In the genomic region with DNA sequence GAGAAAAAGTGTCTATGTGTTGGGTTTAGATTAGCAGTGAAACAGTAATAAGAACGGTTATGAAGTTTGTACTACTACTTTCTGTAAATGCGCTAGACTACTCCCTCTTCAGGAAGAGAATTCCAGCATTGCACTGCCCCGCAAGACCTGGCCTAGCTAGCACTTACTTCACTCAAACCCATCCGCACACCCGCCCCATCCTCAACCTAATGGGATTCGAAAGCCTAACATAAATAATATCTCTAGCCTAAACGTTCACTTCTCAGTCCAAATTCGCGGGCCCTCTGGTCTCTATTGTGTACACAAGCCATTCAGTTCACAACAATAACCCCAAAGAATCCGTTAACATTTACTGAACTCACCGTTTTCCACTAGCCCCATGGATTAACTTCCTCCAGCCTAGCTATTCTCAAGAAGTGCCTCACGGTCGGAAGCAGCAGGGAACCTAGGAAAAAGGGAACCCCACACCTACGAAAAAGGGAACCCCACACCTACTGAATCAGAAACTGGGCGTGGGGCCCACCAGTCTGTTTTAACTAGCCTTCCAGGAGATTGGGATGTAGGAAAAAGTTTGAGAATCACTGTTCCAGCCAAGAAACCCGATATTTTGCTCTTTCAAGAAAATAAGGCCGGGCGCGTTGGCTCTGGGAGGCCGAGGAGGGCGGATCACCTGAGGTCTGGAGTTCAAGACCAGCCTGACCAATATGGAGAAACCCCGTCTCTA, we compare ENCODE assay signal across 1 cellular context.
TF ChIP-seq lines count a peak whose summit lies in the region.

No MANE protein-coding gene starts in this region.

TF ChIP-seq in K562, 482 proteins besides CTCF, POLR2A, EP300 and RAD21 (continued from another document and continues in another):
- TF ChIP-seq, protein P1, sequence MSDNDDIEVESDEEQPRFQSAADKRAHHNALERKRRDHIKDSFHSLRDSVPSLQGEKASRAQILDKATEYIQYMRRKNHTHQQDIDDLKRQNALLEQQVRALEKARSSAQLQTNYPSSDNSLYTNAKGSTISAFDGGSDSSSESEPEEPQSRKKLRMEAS (CRISPR knock-in tag; IDR thresholded peaks at IDR 0.05), result no peak
- TF ChIP-seq, protein P2, sequence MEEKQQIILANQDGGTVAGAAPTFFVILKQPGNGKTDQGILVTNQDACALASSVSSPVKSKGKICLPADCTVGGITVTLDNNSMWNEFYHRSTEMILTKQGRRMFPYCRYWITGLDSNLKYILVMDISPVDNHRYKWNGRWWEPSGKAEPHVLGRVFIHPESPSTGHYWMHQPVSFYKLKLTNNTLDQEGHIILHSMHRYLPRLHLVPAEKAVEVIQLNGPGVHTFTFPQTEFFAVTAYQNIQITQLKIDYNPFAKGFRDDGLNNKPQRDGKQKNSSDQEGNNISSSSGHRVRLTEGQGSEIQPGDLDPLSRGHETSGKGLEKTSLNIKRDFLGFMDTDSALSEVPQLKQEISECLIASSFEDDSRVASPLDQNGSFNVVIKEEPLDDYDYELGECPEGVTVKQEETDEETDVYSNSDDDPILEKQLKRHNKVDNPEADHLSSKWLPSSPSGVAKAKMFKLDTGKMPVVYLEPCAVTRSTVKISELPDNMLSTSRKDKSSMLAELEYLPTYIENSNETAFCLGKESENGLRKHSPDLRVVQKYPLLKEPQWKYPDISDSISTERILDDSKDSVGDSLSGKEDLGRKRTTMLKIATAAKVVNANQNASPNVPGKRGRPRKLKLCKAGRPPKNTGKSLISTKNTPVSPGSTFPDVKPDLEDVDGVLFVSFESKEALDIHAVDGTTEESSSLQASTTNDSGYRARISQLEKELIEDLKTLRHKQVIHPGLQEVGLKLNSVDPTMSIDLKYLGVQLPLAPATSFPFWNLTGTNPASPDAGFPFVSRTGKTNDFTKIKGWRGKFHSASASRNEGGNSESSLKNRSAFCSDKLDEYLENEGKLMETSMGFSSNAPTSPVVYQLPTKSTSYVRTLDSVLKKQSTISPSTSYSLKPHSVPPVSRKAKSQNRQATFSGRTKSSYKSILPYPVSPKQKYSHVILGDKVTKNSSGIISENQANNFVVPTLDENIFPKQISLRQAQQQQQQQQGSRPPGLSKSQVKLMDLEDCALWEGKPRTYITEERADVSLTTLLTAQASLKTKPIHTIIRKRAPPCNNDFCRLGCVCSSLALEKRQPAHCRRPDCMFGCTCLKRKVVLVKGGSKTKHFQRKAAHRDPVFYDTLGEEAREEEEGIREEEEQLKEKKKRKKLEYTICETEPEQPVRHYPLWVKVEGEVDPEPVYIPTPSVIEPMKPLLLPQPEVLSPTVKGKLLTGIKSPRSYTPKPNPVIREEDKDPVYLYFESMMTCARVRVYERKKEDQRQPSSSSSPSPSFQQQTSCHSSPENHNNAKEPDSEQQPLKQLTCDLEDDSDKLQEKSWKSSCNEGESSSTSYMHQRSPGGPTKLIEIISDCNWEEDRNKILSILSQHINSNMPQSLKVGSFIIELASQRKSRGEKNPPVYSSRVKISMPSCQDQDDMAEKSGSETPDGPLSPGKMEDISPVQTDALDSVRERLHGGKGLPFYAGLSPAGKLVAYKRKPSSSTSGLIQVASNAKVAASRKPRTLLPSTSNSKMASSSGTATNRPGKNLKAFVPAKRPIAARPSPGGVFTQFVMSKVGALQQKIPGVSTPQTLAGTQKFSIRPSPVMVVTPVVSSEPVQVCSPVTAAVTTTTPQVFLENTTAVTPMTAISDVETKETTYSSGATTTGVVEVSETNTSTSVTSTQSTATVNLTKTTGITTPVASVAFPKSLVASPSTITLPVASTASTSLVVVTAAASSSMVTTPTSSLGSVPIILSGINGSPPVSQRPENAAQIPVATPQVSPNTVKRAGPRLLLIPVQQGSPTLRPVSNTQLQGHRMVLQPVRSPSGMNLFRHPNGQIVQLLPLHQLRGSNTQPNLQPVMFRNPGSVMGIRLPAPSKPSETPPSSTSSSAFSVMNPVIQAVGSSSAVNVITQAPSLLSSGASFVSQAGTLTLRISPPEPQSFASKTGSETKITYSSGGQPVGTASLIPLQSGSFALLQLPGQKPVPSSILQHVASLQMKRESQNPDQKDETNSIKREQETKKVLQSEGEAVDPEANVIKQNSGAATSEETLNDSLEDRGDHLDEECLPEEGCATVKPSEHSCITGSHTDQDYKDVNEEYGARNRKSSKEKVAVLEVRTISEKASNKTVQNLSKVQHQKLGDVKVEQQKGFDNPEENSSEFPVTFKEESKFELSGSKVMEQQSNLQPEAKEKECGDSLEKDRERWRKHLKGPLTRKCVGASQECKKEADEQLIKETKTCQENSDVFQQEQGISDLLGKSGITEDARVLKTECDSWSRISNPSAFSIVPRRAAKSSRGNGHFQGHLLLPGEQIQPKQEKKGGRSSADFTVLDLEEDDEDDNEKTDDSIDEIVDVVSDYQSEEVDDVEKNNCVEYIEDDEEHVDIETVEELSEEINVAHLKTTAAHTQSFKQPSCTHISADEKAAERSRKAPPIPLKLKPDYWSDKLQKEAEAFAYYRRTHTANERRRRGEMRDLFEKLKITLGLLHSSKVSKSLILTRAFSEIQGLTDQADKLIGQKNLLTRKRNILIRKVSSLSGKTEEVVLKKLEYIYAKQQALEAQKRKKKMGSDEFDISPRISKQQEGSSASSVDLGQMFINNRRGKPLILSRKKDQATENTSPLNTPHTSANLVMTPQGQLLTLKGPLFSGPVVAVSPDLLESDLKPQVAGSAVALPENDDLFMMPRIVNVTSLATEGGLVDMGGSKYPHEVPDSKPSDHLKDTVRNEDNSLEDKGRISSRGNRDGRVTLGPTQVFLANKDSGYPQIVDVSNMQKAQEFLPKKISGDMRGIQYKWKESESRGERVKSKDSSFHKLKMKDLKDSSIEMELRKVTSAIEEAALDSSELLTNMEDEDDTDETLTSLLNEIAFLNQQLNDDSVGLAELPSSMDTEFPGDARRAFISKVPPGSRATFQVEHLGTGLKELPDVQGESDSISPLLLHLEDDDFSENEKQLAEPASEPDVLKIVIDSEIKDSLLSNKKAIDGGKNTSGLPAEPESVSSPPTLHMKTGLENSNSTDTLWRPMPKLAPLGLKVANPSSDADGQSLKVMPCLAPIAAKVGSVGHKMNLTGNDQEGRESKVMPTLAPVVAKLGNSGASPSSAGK (IDR thresholded peaks at IDR 0.05), result 0 out of 2 replicates have a peak, but pooled peaks have one; percentile 1
- TF ChIP-seq COPS2 (conservative IDR thresholded peaks at IDR 0.05) (no peak), KLF6 (CRISPR knock-in tag; IDR thresholded peaks at IDR 0.05; ENCODE audit: borderline replicate concordance) (no peak), BCOR (IDR thresholded peaks at IDR 0.05) (no peak), ETV1 (tag; conservative IDR thresholded peaks at IDR 0.05; ENCODE audit: low read depth) (no peak), EHMT2 (IDR thresholded peaks at IDR 0.05) (no peak), ELF4 (CRISPR knock-in tag; IDR thresholded peaks at IDR 0.05) (no peak), ZNF408 (CRISPR knock-in tag; IDR thresholded peaks at IDR 0.05; ENCODE audit: low read depth) (no peak), NBN (IDR thresholded peaks at IDR 0.05; ENCODE audit: low read depth) (no peak), RBFOX2 (IDR thresholded peaks at IDR 0.05; ENCODE audit: low read depth, low read length) (peak; percentile 13; the same call in 1 of the 2 replicates), ZNF507 (tag; conservative IDR thresholded peaks at IDR 0.05) (no peak), SMAD3 (CRISPR knock-in tag; conservative IDR thresholded peaks at IDR 0.05) (no peak), BHLHE40 (IDR thresholded peaks at IDR 0.05; ENCODE audit: low read length) (peak; percentile 33; the same call in 1 of the 2 replicates), THRAP3 (IDR thresholded peaks at IDR 0.05; ENCODE audit: borderline replicate concordance) (no peak; the same call in 1 of the 2 replicates), ZNF76 (CRISPR knock-in tag; IDR thresholded peaks at IDR 0.05; ENCODE audit: borderline replicate concordance) (no peak), ZFP30 (CRISPR knock-in tag; IDR thresholded peaks at IDR 0.05; ENCODE audit: borderline replicate concordance) (no peak), ARHGAP35 (IDR thresholded peaks at IDR 0.05; ENCODE audit: partially characterized antibody) (no peak), ZKSCAN1 (IDR thresholded peaks at IDR 0.05; ENCODE audit: low read depth, low read length) (no peak), ZNF57 (CRISPR knock-in tag; IDR thresholded peaks at IDR 0.05) (no peak), JUND (IDR thresholded peaks at IDR 0.05; ENCODE audit: borderline replicate concordance, low read depth, low read length) (peak; percentile 32; the same call in 1 of the 2 replicates), JUND (tag; IDR thresholded peaks at IDR 0.05; ENCODE audit: borderline replicate concordance, low read depth, low read length) (no peak), FOXK1 (CRISPR knock-in tag; IDR thresholded peaks at IDR 0.05; ENCODE audit: borderline replicate concordance) (no peak), ETV6 (IDR thresholded peaks at IDR 0.05; ENCODE audit: borderline replicate concordance in 1 of 2, low read depth in 2 of 2, low read length in 1 of 2) (no peak), ETV6 (CRISPR knock-in tag; IDR thresholded peaks at IDR 0.05; ENCODE audit: borderline replicate concordance) (no peak), STAG1 (CRISPR knock-in tag; IDR thresholded peaks at IDR 0.05; ENCODE audit: borderline replicate concordance) (no peak), OTX1 (CRISPR knock-in tag; IDR thresholded peaks at IDR 0.05) (no peak), BCL6 (CRISPR knock-in tag; IDR thresholded peaks at IDR 0.05) (no peak), CBFB (CRISPR knock-in tag; IDR thresholded peaks at IDR 0.05) (no peak), FOS (IDR thresholded peaks at IDR 0.05; ENCODE audit: extremely low read depth, insufficient read length) (no peak), ESRRB (CRISPR knock-in tag; IDR thresholded peaks at IDR 0.05; ENCODE audit: borderline replicate concordance) (no peak), BRF1 (IDR thresholded peaks at IDR 0.05; ENCODE audit: borderline replicate concordance, extremely low read depth, insufficient read length) (no peak), POLR2B (IDR thresholded peaks at IDR 0.05; ENCODE audit: low read depth, partially characterized antibody) (no peak), MTA1 (IDR thresholded peaks at IDR 0.05; ENCODE audit: borderline replicate concordance) (no peak), ZBTB7A (IDR thresholded peaks at IDR 0.05; ENCODE audit: borderline replicate concordance, control insufficient read depth, low read depth, low read length) (no peak), CHD1 (IDR thresholded peaks at IDR 0.05; ENCODE audit: low read length) (peak; percentile 20)
- TF ChIP-seq, protein P3, sequence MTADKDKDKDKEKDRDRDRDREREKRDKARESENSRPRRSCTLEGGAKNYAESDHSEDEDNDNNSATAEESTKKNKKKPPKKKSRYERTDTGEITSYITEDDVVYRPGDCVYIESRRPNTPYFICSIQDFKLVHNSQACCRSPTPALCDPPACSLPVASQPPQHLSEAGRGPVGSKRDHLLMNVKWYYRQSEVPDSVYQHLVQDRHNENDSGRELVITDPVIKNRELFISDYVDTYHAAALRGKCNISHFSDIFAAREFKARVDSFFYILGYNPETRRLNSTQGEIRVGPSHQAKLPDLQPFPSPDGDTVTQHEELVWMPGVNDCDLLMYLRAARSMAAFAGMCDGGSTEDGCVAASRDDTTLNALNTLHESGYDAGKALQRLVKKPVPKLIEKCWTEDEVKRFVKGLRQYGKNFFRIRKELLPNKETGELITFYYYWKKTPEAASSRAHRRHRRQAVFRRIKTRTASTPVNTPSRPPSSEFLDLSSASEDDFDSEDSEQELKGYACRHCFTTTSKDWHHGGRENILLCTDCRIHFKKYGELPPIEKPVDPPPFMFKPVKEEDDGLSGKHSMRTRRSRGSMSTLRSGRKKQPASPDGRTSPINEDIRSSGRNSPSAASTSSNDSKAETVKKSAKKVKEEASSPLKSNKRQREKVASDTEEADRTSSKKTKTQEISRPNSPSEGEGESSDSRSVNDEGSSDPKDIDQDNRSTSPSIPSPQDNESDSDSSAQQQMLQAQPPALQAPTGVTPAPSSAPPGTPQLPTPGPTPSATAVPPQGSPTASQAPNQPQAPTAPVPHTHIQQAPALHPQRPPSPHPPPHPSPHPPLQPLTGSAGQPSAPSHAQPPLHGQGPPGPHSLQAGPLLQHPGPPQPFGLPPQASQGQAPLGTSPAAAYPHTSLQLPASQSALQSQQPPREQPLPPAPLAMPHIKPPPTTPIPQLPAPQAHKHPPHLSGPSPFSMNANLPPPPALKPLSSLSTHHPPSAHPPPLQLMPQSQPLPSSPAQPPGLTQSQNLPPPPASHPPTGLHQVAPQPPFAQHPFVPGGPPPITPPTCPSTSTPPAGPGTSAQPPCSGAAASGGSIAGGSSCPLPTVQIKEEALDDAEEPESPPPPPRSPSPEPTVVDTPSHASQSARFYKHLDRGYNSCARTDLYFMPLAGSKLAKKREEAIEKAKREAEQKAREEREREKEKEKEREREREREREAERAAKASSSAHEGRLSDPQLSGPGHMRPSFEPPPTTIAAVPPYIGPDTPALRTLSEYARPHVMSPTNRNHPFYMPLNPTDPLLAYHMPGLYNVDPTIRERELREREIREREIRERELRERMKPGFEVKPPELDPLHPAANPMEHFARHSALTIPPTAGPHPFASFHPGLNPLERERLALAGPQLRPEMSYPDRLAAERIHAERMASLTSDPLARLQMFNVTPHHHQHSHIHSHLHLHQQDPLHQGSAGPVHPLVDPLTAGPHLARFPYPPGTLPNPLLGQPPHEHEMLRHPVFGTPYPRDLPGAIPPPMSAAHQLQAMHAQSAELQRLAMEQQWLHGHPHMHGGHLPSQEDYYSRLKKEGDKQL (CRISPR knock-in tag; IDR thresholded peaks at IDR 0.05; ENCODE audit: borderline replicate concordance), result no peak
- TF ChIP-seq, protein P4, sequence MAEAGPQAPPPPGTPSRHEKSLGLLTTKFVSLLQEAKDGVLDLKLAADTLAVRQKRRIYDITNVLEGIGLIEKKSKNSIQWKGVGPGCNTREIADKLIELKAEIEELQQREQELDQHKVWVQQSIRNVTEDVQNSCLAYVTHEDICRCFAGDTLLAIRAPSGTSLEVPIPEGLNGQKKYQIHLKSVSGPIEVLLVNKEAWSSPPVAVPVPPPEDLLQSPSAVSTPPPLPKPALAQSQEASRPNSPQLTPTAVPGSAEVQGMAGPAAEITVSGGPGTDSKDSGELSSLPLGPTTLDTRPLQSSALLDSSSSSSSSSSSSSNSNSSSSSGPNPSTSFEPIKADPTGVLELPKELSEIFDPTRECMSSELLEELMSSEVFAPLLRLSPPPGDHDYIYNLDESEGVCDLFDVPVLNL (CRISPR knock-in tag; IDR thresholded peaks at IDR 0.05; ENCODE audit: low read depth), result no peak
- TF ChIP-seq, protein P5, sequence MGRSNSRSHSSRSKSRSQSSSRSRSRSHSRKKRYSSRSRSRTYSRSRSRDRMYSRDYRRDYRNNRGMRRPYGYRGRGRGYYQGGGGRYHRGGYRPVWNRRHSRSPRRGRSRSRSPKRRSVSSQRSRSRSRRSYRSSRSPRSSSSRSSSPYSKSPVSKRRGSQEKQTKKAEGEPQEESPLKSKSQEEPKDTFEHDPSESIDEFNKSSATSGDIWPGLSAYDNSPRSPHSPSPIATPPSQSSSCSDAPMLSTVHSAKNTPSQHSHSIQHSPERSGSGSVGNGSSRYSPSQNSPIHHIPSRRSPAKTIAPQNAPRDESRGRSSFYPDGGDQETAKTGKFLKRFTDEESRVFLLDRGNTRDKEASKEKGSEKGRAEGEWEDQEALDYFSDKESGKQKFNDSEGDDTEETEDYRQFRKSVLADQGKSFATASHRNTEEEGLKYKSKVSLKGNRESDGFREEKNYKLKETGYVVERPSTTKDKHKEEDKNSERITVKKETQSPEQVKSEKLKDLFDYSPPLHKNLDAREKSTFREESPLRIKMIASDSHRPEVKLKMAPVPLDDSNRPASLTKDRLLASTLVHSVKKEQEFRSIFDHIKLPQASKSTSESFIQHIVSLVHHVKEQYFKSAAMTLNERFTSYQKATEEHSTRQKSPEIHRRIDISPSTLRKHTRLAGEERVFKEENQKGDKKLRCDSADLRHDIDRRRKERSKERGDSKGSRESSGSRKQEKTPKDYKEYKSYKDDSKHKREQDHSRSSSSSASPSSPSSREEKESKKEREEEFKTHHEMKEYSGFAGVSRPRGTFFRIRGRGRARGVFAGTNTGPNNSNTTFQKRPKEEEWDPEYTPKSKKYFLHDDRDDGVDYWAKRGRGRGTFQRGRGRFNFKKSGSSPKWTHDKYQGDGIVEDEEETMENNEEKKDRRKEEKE (IDR thresholded peaks at IDR 0.05; ENCODE audit: borderline replicate concordance in 1 of 2, control insufficient read depth in 1 of 2, low read depth in 2 of 2, low read length in 1 of 2), result no peak
